1 cellular context compared by ENCODE assay signal in the genomic region with DNA sequence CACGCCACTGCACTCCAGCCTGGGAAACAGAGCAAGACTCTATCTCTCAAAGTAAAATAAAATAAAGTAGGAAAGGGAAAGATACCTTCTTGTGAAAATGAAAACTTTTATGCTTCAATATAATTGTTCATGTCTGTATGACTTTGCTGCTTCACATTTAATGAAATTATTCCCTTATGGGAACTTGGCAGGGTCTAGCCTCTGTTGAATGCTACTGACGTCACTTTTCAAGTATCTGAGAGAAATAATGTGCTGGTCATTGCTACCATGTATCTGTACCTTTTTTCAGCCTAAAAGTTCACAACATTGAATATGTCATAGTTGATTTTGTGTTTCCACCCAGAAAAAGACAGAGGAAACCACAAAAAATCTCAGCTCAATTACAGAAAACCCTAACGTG.
TF ChIP-seq lines count a peak whose summit lies in the region.

No MANE protein-coding gene starts in this region.

TF ChIP-seq in WTC11, 78 proteins besides CTCF, POLR2A, EP300 and RAD21 (continued from another document):
- TF ChIP-seq, protein P1, sequence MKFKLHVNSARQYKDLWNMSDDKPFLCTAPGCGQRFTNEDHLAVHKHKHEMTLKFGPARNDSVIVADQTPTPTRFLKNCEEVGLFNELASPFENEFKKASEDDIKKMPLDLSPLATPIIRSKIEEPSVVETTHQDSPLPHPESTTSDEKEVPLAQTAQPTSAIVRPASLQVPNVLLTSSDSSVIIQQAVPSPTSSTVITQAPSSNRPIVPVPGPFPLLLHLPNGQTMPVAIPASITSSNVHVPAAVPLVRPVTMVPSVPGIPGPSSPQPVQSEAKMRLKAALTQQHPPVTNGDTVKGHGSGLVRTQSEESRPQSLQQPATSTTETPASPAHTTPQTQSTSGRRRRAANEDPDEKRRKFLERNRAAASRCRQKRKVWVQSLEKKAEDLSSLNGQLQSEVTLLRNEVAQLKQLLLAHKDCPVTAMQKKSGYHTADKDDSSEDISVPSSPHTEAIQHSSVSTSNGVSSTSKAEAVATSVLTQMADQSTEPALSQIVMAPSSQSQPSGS (CRISPR knock-in tag; IDR thresholded peaks at IDR 0.05; ENCODE audit: borderline replicate concordance, low read depth): no peak
- no peak for TF ChIP-seq JUN (CRISPR knock-in tag; IDR thresholded peaks at IDR 0.05)
- TF ChIP-seq, protein P2, sequence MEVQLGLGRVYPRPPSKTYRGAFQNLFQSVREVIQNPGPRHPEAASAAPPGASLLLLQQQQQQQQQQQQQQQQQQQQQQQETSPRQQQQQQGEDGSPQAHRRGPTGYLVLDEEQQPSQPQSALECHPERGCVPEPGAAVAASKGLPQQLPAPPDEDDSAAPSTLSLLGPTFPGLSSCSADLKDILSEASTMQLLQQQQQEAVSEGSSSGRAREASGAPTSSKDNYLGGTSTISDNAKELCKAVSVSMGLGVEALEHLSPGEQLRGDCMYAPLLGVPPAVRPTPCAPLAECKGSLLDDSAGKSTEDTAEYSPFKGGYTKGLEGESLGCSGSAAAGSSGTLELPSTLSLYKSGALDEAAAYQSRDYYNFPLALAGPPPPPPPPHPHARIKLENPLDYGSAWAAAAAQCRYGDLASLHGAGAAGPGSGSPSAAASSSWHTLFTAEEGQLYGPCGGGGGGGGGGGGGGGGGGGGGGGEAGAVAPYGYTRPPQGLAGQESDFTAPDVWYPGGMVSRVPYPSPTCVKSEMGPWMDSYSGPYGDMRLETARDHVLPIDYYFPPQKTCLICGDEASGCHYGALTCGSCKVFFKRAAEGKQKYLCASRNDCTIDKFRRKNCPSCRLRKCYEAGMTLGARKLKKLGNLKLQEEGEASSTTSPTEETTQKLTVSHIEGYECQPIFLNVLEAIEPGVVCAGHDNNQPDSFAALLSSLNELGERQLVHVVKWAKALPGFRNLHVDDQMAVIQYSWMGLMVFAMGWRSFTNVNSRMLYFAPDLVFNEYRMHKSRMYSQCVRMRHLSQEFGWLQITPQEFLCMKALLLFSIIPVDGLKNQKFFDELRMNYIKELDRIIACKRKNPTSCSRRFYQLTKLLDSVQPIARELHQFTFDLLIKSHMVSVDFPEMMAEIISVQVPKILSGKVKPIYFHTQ (CRISPR knock-in tag; IDR thresholded peaks at IDR 0.05): no peak
- TF ChIP-seq ZNF532 (CRISPR knock-in tag; IDR thresholded peaks at IDR 0.05; ENCODE audit: borderline replicate concordance): no peak
- TF ChIP-seq ZNF138 (CRISPR knock-in tag; conservative IDR thresholded peaks at IDR 0.05): no peak
- TF ChIP-seq ATF1 (CRISPR knock-in tag; IDR thresholded peaks at IDR 0.05): no peak
- TF ChIP-seq NFATC4 (CRISPR knock-in tag; IDR thresholded peaks at IDR 0.05): no peak
- TF ChIP-seq, protein P3, sequence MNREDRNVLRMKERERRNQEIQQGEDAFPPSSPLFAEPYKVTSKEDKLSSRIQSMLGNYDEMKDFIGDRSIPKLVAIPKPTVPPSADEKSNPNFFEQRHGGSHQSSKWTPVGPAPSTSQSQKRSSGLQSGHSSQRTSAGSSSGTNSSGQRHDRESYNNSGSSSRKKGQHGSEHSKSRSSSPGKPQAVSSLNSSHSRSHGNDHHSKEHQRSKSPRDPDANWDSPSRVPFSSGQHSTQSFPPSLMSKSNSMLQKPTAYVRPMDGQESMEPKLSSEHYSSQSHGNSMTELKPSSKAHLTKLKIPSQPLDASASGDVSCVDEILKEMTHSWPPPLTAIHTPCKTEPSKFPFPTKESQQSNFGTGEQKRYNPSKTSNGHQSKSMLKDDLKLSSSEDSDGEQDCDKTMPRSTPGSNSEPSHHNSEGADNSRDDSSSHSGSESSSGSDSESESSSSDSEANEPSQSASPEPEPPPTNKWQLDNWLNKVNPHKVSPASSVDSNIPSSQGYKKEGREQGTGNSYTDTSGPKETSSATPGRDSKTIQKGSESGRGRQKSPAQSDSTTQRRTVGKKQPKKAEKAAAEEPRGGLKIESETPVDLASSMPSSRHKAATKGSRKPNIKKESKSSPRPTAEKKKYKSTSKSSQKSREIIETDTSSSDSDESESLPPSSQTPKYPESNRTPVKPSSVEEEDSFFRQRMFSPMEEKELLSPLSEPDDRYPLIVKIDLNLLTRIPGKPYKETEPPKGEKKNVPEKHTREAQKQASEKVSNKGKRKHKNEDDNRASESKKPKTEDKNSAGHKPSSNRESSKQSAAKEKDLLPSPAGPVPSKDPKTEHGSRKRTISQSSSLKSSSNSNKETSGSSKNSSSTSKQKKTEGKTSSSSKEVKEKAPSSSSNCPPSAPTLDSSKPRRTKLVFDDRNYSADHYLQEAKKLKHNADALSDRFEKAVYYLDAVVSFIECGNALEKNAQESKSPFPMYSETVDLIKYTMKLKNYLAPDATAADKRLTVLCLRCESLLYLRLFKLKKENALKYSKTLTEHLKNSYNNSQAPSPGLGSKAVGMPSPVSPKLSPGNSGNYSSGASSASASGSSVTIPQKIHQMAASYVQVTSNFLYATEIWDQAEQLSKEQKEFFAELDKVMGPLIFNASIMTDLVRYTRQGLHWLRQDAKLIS (CRISPR knock-in tag; IDR thresholded peaks at IDR 0.05; ENCODE audit: borderline replicate concordance): no peak
- no peak for TF ChIP-seq TEAD1 (CRISPR knock-in tag; IDR thresholded peaks at IDR 0.05)
- TF ChIP-seq GRHL2 (CRISPR knock-in tag; IDR thresholded peaks at IDR 0.05; ENCODE audit: insufficient replicate concordance, severe bottlenecking): no peak
- no peak for TF ChIP-seq GABPB1 (CRISPR knock-in tag; IDR thresholded peaks at IDR 0.05)
- TF ChIP-seq NFE2L1 (CRISPR knock-in tag; IDR thresholded peaks at IDR 0.05): no peak
- no peak for TF ChIP-seq SMAD4 (CRISPR knock-in tag; IDR thresholded peaks at IDR 0.05)
